9 cellular contexts compared by ENCODE assay signal in genomic region chr12:44036875-44037443, GRCh38.
"Had no signal": no experiment of that assay in that cellular context is flagged by ENCODE, and none has a peak within 500 bp of the region (broad histone marks: within the 10 kb centered on the region; RNA-seq: fewer than 3 reads in every experiment).

No MANE protein-coding gene starts in this region.

- H3K4me2 ChIP-seq: GM23338 had no signal

- H3K4me3 ChIP-seq: GM23248, GM23338, HAP-1 had no signal

- ATAC-seq: GM23338, HCT116 had no signal

- H3K27ac Mint-ChIP-seq: GM23338, H9, HFFc6 had no signal

- H3K36me3 ChIP-seq: HAP-1 had no signal

- H3K4me1 Mint-ChIP-seq: GM23338, H9 had no signal

- H3K27ac ChIP-seq: GM23248 had no signal

- H3K9ac ChIP-seq: GM23248 had no signal

- H3K9me3 Mint-ChIP-seq: HFFc6 had no signal

- H2AFZ ChIP-seq: GM23248, GM23338 had no signal

- DNase-seq: GM23248, GOT3, H7, H9, HCEC 1CT, HFFc6 had no signal

- H3K9me3 ChIP-seq: HAP-1 had no signal

- H3K4me3 Mint-ChIP-seq: GM23338, H9, HFFc6 had no signal
